ENCODE assay signal across 8 cellular contexts in the genomic region with DNA sequence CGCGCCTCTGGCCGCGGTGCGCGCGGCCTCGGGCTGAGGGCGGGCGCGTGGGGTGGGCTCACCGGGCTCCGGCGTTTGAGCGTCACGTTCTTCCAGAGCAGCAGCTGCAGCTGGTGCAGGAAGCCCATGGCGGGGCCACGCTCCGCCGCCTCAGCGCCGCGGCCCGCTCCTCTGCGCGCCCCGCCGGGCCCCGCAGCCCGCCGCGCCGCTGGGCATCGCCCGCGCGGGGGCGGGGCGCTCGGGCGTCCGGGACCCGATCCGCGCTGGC. TPM values are rescaled to one million over a fixed set of nuclear protein-coding genes. Genes with fewer than 3 reads are reported as not detected.
A peak's percentile ranks its signal among the peaks of the same experiment; 100 is the strongest.
DNase-seq lines count a peak whose midpoint lies in the region; ATAC-seq, FAIRE-seq and TF ChIP-seq lines count a peak whose summit lies in the region.

A gene with protein sequence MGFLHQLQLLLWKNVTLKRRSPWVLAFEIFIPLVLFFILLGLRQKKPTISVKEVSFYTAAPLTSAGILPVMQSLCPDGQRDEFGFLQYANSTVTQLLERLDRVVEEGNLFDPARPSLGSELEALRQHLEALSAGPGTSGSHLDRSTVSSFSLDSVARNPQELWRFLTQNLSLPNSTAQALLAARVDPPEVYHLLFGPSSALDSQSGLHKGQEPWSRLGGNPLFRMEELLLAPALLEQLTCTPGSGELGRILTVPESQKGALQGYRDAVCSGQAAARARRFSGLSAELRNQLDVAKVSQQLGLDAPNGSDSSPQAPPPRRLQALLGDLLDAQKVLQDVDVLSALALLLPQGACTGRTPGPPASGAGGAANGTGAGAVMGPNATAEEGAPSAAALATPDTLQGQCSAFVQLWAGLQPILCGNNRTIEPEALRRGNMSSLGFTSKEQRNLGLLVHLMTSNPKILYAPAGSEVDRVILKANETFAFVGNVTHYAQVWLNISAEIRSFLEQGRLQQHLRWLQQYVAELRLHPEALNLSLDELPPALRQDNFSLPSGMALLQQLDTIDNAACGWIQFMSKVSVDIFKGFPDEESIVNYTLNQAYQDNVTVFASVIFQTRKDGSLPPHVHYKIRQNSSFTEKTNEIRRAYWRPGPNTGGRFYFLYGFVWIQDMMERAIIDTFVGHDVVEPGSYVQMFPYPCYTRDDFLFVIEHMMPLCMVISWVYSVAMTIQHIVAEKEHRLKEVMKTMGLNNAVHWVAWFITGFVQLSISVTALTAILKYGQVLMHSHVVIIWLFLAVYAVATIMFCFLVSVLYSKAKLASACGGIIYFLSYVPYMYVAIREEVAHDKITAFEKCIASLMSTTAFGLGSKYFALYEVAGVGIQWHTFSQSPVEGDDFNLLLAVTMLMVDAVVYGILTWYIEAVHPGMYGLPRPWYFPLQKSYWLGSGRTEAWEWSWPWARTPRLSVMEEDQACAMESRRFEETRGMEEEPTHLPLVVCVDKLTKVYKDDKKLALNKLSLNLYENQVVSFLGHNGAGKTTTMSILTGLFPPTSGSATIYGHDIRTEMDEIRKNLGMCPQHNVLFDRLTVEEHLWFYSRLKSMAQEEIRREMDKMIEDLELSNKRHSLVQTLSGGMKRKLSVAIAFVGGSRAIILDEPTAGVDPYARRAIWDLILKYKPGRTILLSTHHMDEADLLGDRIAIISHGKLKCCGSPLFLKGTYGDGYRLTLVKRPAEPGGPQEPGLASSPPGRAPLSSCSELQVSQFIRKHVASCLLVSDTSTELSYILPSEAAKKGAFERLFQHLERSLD (N-terminal part only) (minus strand): TSS at position 225 of the 268 bp plus-strand sequence. CDS start 97 bp downstream, at position 128.

- no peaks in the 10 kb centered on the region for H3K9me3 ChIP-seq in right atrium auricular region
- H3K9me3 ChIP-seq in sigmoid colon, result no peaks in the 10 kb centered on the region

- H3K36me3 ChIP-seq in right atrium auricular region (no peaks in the 10 kb centered on the region), sigmoid colon (no peaks in the 10 kb centered on the region)

- H3K4me1 Mint-ChIP-seq in activated T-helper 1 cell treated with anti-CD3 and anti-CD28 coated beads, Interleukin-12 subunit alpha, Interleukin-12 subunit beta, Interleukin-2, Interleukin-4 antibody, amounts not matched to agents 30 ng/mL and 10 ng/mL and 1 ng/mL, durations not matched to agents 14 hours and 24 hours and 36 hours (ENCODE audit: low read depth), result peaks cover 20% of the 10 kb centered on the region

- peak within 1 kb of the TSS; percentile 58 for H3K27ac Mint-ChIP-seq in activated T-helper 1 cell treated with anti-CD3 and anti-CD28 coated beads, Interleukin-12 subunit alpha, Interleukin-12 subunit beta, Interleukin-2, Interleukin-4 antibody, amounts not matched to agents 30 ng/mL and 10 ng/mL and 1 ng/mL, durations not matched to agents 14 hours and 24 hours and 36 hours

- peak within 1 kb of the TSS; percentile 67 to 69 for H3K27ac ChIP-seq in right atrium auricular region
- peak within 1 kb of the TSS; percentile 61 to 73 (median 62) for H3K27ac ChIP-seq in sigmoid colon

- peak within 1 kb of the TSS; percentile 83 for H3K4me3 Mint-ChIP-seq in activated T-helper 1 cell treated with anti-CD3 and anti-CD28 coated beads, Interleukin-12 subunit alpha, Interleukin-12 subunit beta, Interleukin-2, Interleukin-4 antibody, amounts not matched to agents 30 ng/mL and 10 ng/mL and 1 ng/mL, durations not matched to agents 14 hours and 24 hours and 36 hours

- FAIRE-seq in HTR-8/SVneo (lab: Jason Lieb, UNC), result peak; percentile 23

- H3K27me3 ChIP-seq in right atrium auricular region, result no peaks in the 10 kb centered on the region
- H3K27me3 ChIP-seq in sigmoid colon, result no peaks in the 10 kb centered on the region

- ATAC-seq in HG03196 (IDR thresholded peaks at IDR 0.05; ENCODE audit: unreplicated experiment) (no peak), HG02763 (IDR thresholded peaks at IDR 0.05; ENCODE audit: unreplicated experiment) (no peak)

- H3K27me3 Mint-ChIP-seq in activated T-helper 1 cell treated with anti-CD3 and anti-CD28 coated beads, Interleukin-12 subunit alpha, Interleukin-12 subunit beta, Interleukin-2, Interleukin-4 antibody, amounts not matched to agents 30 ng/mL and 10 ng/mL and 1 ng/mL, durations not matched to agents 14 hours and 24 hours and 36 hours (ENCODE audit: insufficient read depth), result no peaks in the 10 kb centered on the region

- intact Hi-C loops in activated T-helper 1 cell treated with anti-CD3 and anti-CD28 coated beads, Interleukin-12 subunit alpha, Interleukin-12 subunit beta, Interleukin-2, Interleukin-4 antibody, amounts not matched to agents 30 ng/mL and 10 ng/mL and 1 ng/mL, durations not matched to agents 14 hours and 24 hours and 36 hours (cut with micrococcal nuclease), result loop anchor here (2.0 to 10.0 kb wide), 5 partner anchors 39 to 543 kb away; a partner anchor contains a TSS
- intact Hi-C loops in sigmoid colon (cut with DNase I), result loop anchor here (2.0 to 5.0 kb wide), 2 partner anchors 39 to 83 kb away; a partner anchor contains a TSS
- intact Hi-C loops in head of caudate nucleus (cut with DNase I), result no loop called here

- TF ChIP-seq CTCF in right atrium auricular region (IDR thresholded peaks at IDR 0.05), result no peak
- TF ChIP-seq CTCF in sigmoid colon (IDR thresholded peaks at IDR 0.05), result no peak

- DNase-seq in HTR-8/SVneo (ENCODE audit: insufficient read length, low spot score) (no peak), right atrium auricular region (ENCODE audit: low spot score) (no peak), sigmoid colon (no peak), head of caudate nucleus (no peak)
- DNase-seq in activated T-helper 1 cell treated with anti-CD3 and anti-CD28 coated beads, Interleukin-12 subunit alpha, Interleukin-12 subunit beta, Interleukin-2, Interleukin-4 antibody, amounts not matched to agents 30 ng/mL and 10 ng/mL and 1 ng/mL, durations not matched to agents 14 hours and 24 hours and 36 hours (ENCODE audit: low spot score), result no peak
- DNase-seq in stimulated activated CD4-positive, alpha-beta T cell treated with anti-CD3 and anti-CD28 coated beads, Interleukin-15, amount 100 ng/mL, for 24 hours, result no peak

- TF ChIP-seq POLR2A in sigmoid colon (IDR thresholded peaks at IDR 0.05), result no peak

- no peaks in the 10 kb centered on the region for H3K9me3 Mint-ChIP-seq in activated T-helper 1 cell treated with anti-CD3 and anti-CD28 coated beads, Interleukin-12 subunit alpha, Interleukin-12 subunit beta, Interleukin-2, Interleukin-4 antibody, amounts not matched to agents 30 ng/mL and 10 ng/mL and 1 ng/mL, durations not matched to agents 14 hours and 24 hours and 36 hours

- no peaks in the 10 kb centered on the region for H3K36me3 Mint-ChIP-seq in activated T-helper 1 cell treated with anti-CD3 and anti-CD28 coated beads, Interleukin-12 subunit alpha, Interleukin-12 subunit beta, Interleukin-2, Interleukin-4 antibody, amounts not matched to agents 30 ng/mL and 10 ng/mL and 1 ng/mL, durations not matched to agents 14 hours and 24 hours and 36 hours (ENCODE audit: low read depth)

- H3K4me3 ChIP-seq in right atrium auricular region (peak within 1 kb of the TSS; percentile 58 to 69), sigmoid colon (peak within 1 kb of the TSS; percentile 44 to 67 (median 61))

- no peak for TF ChIP-seq EP300 in sigmoid colon (IDR thresholded peaks at IDR 0.05)

- WGBS in sigmoid colon, 2 donors, result 0 to 1% methylated on average over 45 of the region's 45 CpGs

- peaks cover 0 to 27% of the 10 kb centered on the region in 2 donors for H3K4me1 ChIP-seq in right atrium auricular region
- peaks cover 0 to 36% (median 35%) of the 10 kb centered on the region in 4 donors for H3K4me1 ChIP-seq in sigmoid colon

RNA-seq across cellular contexts. Expression of the gene that starts here (rescaled TPM):
- total RNA-seq in activated T-helper 1 cell treated with anti-CD3 and anti-CD28 coated beads, Interleukin-12 subunit alpha, Interleukin-12 subunit beta, Interleukin-2, Interleukin-4 antibody, amounts not matched to agents 30 ng/mL and 10 ng/mL and 1 ng/mL, durations not matched to agents 14 hours and 24 hours and 36 hours, result 25.7 and 26.9 TPM in 2 replicates
- total RNA-seq in right atrium auricular region (10 to 100 TPM; 28.3 to 28.5 TPM), sigmoid colon (10 to 100 TPM in 3 of 4 donors, 1 to 10 TPM in 1; 9.2 to 19.7 (median 13.2) TPM)
- 10 to 100 TPM in 1 of 3 donors, 1 to 10 TPM in 2; 6.0 to 28.6 (median 9.0) TPM for polyA plus RNA-seq in sigmoid colon
